ENCODE assay signal across 1 cellular context in genomic region chr2:234996467-234997270, GRCh38.
TF ChIP-seq lines count a peak whose summit lies in the region.

No MANE protein-coding gene starts in this region.

TF ChIP-seq in H1, 55 proteins besides CTCF, POLR2A, EP300 and RAD21 (continued from another document):
- TF ChIP-seq KDM5A (IDR thresholded peaks at IDR 0.05; ENCODE audit: low read length) = no peak
- TF ChIP-seq RFX5 (IDR thresholded peaks at IDR 0.05; ENCODE audit: borderline replicate concordance, low read depth, low read length) = no peak
- TF ChIP-seq SP2 (IDR thresholded peaks at IDR 0.05; ENCODE audit: low read length) = no peak
- no peak for TF ChIP-seq SUZ12 (IDR thresholded peaks at IDR 0.05; ENCODE audit: low read length)
- peak; percentile 57; the same call in 1 of the 2 replicates for TF ChIP-seq YY1 (IDR thresholded peaks at IDR 0.05; ENCODE audit: low read depth, low read length)
- no peak for TF ChIP-seq CBX8 (IDR thresholded peaks at IDR 0.05; ENCODE audit: borderline replicate concordance, low read depth, low read length)
- no peak for TF ChIP-seq ZNF274 (IDR thresholded peaks at IDR 0.05; ENCODE audit: borderline replicate concordance, extremely low read depth, low read length)
- TF ChIP-seq MAX (IDR thresholded peaks at IDR 0.05) = peak; percentile 49; the same call in 1 of the 2 replicates
- no peak for TF ChIP-seq KDM4A (IDR thresholded peaks at IDR 0.05; ENCODE audit: low read depth, low read length, severe bottlenecking)
- no peak for TF ChIP-seq NRF1 (IDR thresholded peaks at IDR 0.05; ENCODE audit: low read depth, low read length)
- 0 out of 2 replicates have a peak, but pooled peaks have one; percentile 55 for TF ChIP-seq TCF12 (IDR thresholded peaks at IDR 0.05; ENCODE audit: low read depth, low read length)
- no peak for TF ChIP-seq SIX5 (IDR thresholded peaks at IDR 0.05; ENCODE audit: low read depth, low read length)
- no peak for TF ChIP-seq CEBPB (IDR thresholded peaks at IDR 0.05; ENCODE audit: low read depth, low read length)
- TF ChIP-seq USF2 (IDR thresholded peaks at IDR 0.05; ENCODE audit: low read length) = no peak
- no peak for TF ChIP-seq CHD2 (IDR thresholded peaks at IDR 0.05; ENCODE audit: low read length)
- TF ChIP-seq CREB1 (IDR thresholded peaks at IDR 0.05) = no peak; the same call in 1 of the 2 replicates
- TF ChIP-seq SRF (IDR thresholded peaks at IDR 0.05; ENCODE audit: low read depth, low read length) = peak; percentile 81
- TF ChIP-seq JUN (IDR thresholded peaks at IDR 0.05; ENCODE audit: low read depth, low read length) = no peak
- TF ChIP-seq BACH1 (IDR thresholded peaks at IDR 0.05; ENCODE audit: low read length) = no peak
- no peak for TF ChIP-seq GTF2F1 (IDR thresholded peaks at IDR 0.05; ENCODE audit: borderline replicate concordance, low read depth, low read length)
- TF ChIP-seq GABPA (IDR thresholded peaks at IDR 0.05; ENCODE audit: borderline replicate concordance, insufficient read depth, low read length) = no peak
- TF ChIP-seq TAF7 (optimal IDR thresholded peaks at IDR 0.05; ENCODE audit: borderline replicate concordance, low read depth, low read length) = no peak
- TF ChIP-seq SIRT6 (IDR thresholded peaks at IDR 0.05; ENCODE audit: low read length) = no peak
- no peak for TF ChIP-seq CHD7 (IDR thresholded peaks at IDR 0.05; ENCODE audit: insufficient replicate concordance, low read length)
- peak; percentile 51 for TF ChIP-seq NANOG (IDR thresholded peaks at IDR 0.05; ENCODE audit: insufficient read depth, low read depth, low read length, poor library complexity, severe bottlenecking)
- peak; percentile 58; the same call in 1 of the 2 replicates for TF ChIP-seq ATF2 (IDR thresholded peaks at IDR 0.05; ENCODE audit: low read length)
- no peak for TF ChIP-seq BRCA1 (IDR thresholded peaks at IDR 0.05; ENCODE audit: low read depth, low read length)
- no peak for TF ChIP-seq PHF8 (conservative IDR thresholded peaks at IDR 0.05; ENCODE audit: low read depth, low read length)
- TF ChIP-seq SAP30 (IDR thresholded peaks at IDR 0.05; ENCODE audit: insufficient read depth, insufficient replicate concordance, low read length) = no peak
- peak; percentile 100 for TF ChIP-seq TEAD4 (IDR thresholded peaks at IDR 0.05; ENCODE audit: low read depth, low read length)
- peak; percentile 57 for TF ChIP-seq E2F6 (IDR thresholded peaks at IDR 0.05)
- no peak for TF ChIP-seq CBX5 (IDR thresholded peaks at IDR 0.05; ENCODE audit: low read depth, low read length)
- no peak for TF ChIP-seq POU5F1 (IDR thresholded peaks at IDR 0.05; ENCODE audit: low read depth, low read length)
- no peak for TF ChIP-seq EZH2 (IDR thresholded peaks at IDR 0.05; ENCODE audit: low read depth, low read length, severe bottlenecking)
- TF ChIP-seq SP1 (IDR thresholded peaks at IDR 0.05; ENCODE audit: low read depth, low read length) = no peak
- TF ChIP-seq CTBP2 (IDR thresholded peaks at IDR 0.05; ENCODE audit: borderline replicate concordance, insufficient read depth, insufficient read length, low read length) = peak; percentile 88
- no peak for TF ChIP-seq SIN3A (conservative IDR thresholded peaks at IDR 0.05 in 1 of 2, IDR thresholded peaks at IDR 0.05 in 1 of 2; ENCODE audit: low read depth in 1 of 2, low read length in 2 of 2)
- TF ChIP-seq RXRA (IDR thresholded peaks at IDR 0.05; ENCODE audit: insufficient read depth, low read depth, low read length) = 0 out of 2 replicates have a peak, but pooled peaks have one; percentile 31
- TF ChIP-seq FOSL1 (IDR thresholded peaks at IDR 0.05; ENCODE audit: insufficient read depth, low read depth, low read length) = no peak
- 0 out of 2 replicates have a peak, but pooled peaks have one; percentile 1 for TF ChIP-seq JUND (IDR thresholded peaks at IDR 0.05; ENCODE audit: low read length)
- no peak for TF ChIP-seq TAF1 (IDR thresholded peaks at IDR 0.05; ENCODE audit: low read depth, low read length)
- peak; percentile 32 to 58; a peak in 1 of 4 replicates for TF ChIP-seq HDAC2 (IDR thresholded peaks at IDR 0.05; ENCODE audit: borderline replicate concordance in 1 of 2, low read depth in 2 of 2, low read length in 2 of 2)
- TF ChIP-seq EGR1 (IDR thresholded peaks at IDR 0.05; ENCODE audit: borderline replicate concordance, low read depth, low read length) = no peak
- TF ChIP-seq RNF2 (IDR thresholded peaks at IDR 0.05; ENCODE audit: borderline replicate concordance, low read depth, low read length, missing control alignments, poor library complexity, severe bottlenecking) = no peak
- TF ChIP-seq SP4 (IDR thresholded peaks at IDR 0.05; ENCODE audit: low read length) = no peak
